8 cellular contexts compared by ENCODE assay signal in the genomic region with DNA sequence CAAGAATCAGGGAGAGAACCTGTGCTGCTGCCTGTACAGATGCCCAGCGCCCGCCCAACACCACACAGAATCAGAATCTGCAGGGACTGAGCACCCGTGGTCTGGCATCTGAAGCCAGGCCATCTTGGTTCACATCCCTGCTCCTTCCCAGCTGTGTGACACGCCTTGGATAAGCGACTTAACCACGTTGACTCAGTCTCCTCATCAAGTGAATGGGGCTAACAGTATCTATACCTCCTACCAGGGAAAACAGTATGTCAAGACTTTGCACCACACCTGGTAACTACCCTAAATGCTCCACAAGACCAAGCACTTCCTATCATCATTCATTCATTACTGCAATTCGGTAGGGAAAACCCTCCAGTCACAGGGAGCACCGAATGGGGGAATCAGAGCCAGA. TPM values are rescaled to one million over a fixed set of nuclear protein-coding genes. Genes with fewer than 3 reads are reported as not detected.
DNase-seq lines count a peak whose midpoint lies in the region; ATAC-seq, FAIRE-seq and TF ChIP-seq lines count a peak whose summit lies in the region.

No MANE protein-coding gene starts in this region.

- peaks cover 95% of the 10 kb centered on the region for H3K79me2 ChIP-seq in DND-41 (ENCODE audit: insufficient read depth, low read length)
- H3K79me2 ChIP-seq in trophoblast cell (ENCODE audit: control insufficient read depth, insufficient read depth, low read length, poor library complexity), result peaks cover 33% of the 10 kb centered on the region

- TF ChIP-seq CTCF in DND-41 (IDR thresholded peaks at IDR 0.05; ENCODE audit: borderline replicate concordance, extremely low read depth, low read length, poor library complexity, severe bottlenecking), result no peak
- TF ChIP-seq CTCF in RWPE1 (conservative IDR thresholded peaks at IDR 0.05; ENCODE audit: low read depth), result no peak
- TF ChIP-seq CTCF in esophagus squamous epithelium (IDR thresholded peaks at IDR 0.05), result no peak

- H4K20me1 ChIP-seq in DND-41 (ENCODE audit: insufficient read depth, low read length), result peaks cover 56% of the 10 kb centered on the region

- H3K27ac ChIP-seq in DND-41 (ENCODE audit: low read length) (peak overlapping the region; percentile 89), RWPE1 (peak overlapping the region; percentile 84), esophagus squamous epithelium (peak overlapping the region in 3 of 4 donors; percentile 88 to 94 (median 90)), trophoblast cell (ENCODE audit: low read depth, low read length) (no peak overlapping the region)

- no peak for FAIRE-seq in GM19239 (lab: Jason Lieb, UNC)

- no peak overlapping the region for H2BK5ac ChIP-seq in trophoblast cell (ENCODE audit: low read depth, low read length, poor library complexity)

- H3K23ac ChIP-seq in trophoblast cell (ENCODE audit: low read length), result no peak overlapping the region

- no peak overlapping the region for H2BK120ac ChIP-seq in trophoblast cell (ENCODE audit: insufficient read depth, low read length, poor library complexity)

- no peak for TF ChIP-seq POLR2A in esophagus squamous epithelium (IDR thresholded peaks at IDR 0.05)

- H3K9ac ChIP-seq in DND-41 (ENCODE audit: low read depth, low read length) (peak overlapping the region; percentile 95), trophoblast cell (ENCODE audit: low read length) (peak overlapping the region; percentile 55)

- CTCF ChIA-PET in RWPE1 (lab: Yijun Ruan, JAX), result no interaction called here

- POLR2A ChIA-PET in RWPE1 (lab: Yijun Ruan, JAX; ENCODE audit: low non-redundant PET), result no interaction called here

- H2BK12ac ChIP-seq in trophoblast cell (ENCODE audit: low read length), result no peak overlapping the region

- H4K12ac ChIP-seq in trophoblast cell (ENCODE audit: low read depth, low read length), result no peak overlapping the region

- H3K9me3 ChIP-seq in DND-41 (ENCODE audit: insufficient read depth, low read length, severe bottlenecking) (no peaks in the 10 kb centered on the region), esophagus squamous epithelium (no peaks in the 10 kb centered on the region), trophoblast cell (ENCODE audit: insufficient read depth, low read depth, low read length) (no peaks in the 10 kb centered on the region)

- ATAC-seq in DND-41 (ENCODE audit: insufficient read depth, low read depth) (no peak), GM21717 (IDR thresholded peaks at IDR 0.05; ENCODE audit: unreplicated experiment) (no peak), GM21576 (IDR thresholded peaks at IDR 0.05; ENCODE audit: unreplicated experiment) (no peak)

- H3K14ac ChIP-seq in trophoblast cell (ENCODE audit: low read length), result no peak overlapping the region

- H2AFZ ChIP-seq in DND-41 (ENCODE audit: low read depth, low read length) (no peak overlapping the region), trophoblast cell (ENCODE audit: insufficient read depth, low read length, poor library complexity) (peak overlapping the region; percentile 37)

- DNase-seq in DND-41 (no peak), RWPE1 (ENCODE audit: low spot score) (no peak), esophagus squamous epithelium (lab: John Stamatoyannopoulos, UW) (no peak), trophoblast cell (no peak), hepatic stellate cell (ENCODE audit: low spot score) (no peak), GM19239 (ENCODE audit: insufficient read length, low spot score) (no peak)

- WGBS in esophagus squamous epithelium, 2 donors, result 41 to 67% methylated on average over 6 to 8 of the region's 8 CpGs
- no CpG with 5 or more reads among the region's 8 CpGs for WGBS in trophoblast cell (ENCODE audit: extremely low coverage, insufficient coverage, insufficient read length)

- no peak overlapping the region for H4K8ac ChIP-seq in trophoblast cell (ENCODE audit: low read depth, low read length)

- no peak overlapping the region for H4K91ac ChIP-seq in trophoblast cell (ENCODE audit: low read depth, low read length)

- intact Hi-C loops in esophagus squamous epithelium (cut with DNase I), result no loop called here

- peak overlapping the region; percentile 76 to 96 for H3K4me3 ChIP-seq in DND-41 (ENCODE audit: low read depth in 1 of 2, low read length in 2 of 2)
- H3K4me3 ChIP-seq in esophagus squamous epithelium, result peak overlapping the region; percentile 84 to 99 (median 88)
- peak overlapping the region; percentile 99 for H3K4me3 ChIP-seq in trophoblast cell (ENCODE audit: low read depth, low read length)

- H3K79me1 ChIP-seq in trophoblast cell (ENCODE audit: low read length), result peaks cover 6% of the 10 kb centered on the region

- no peak overlapping the region for H3K18ac ChIP-seq in trophoblast cell (ENCODE audit: low read length)

- peak overlapping the region; percentile 96 for H3K4ac ChIP-seq in trophoblast cell (ENCODE audit: low read depth, low read length)

- peaks cover 71% of the 10 kb centered on the region for H3K4me1 ChIP-seq in DND-41 (ENCODE audit: insufficient read depth, low read length)
- peaks cover 31 to 78% (median 44%) of the 10 kb centered on the region in 3 donors for H3K4me1 ChIP-seq in esophagus squamous epithelium
- H3K4me1 ChIP-seq in trophoblast cell (ENCODE audit: control insufficient read depth in 1 of 2, insufficient read depth in 2 of 2, low read length in 2 of 2), result peaks cover 8 to 19% of the 10 kb centered on the region in 2 experiments

- H3K36me3 ChIP-seq in DND-41 (ENCODE audit: insufficient read depth, low read length) (peaks cover 40% of the 10 kb centered on the region), esophagus squamous epithelium (peaks cover 0 to 42% (median 3%) of the 10 kb centered on the region in 3 donors), trophoblast cell (ENCODE audit: control insufficient read depth in 1 of 2, insufficient read depth in 2 of 2, low read length in 2 of 2) (peaks cover 11 to 13% of the 10 kb centered on the region in 2 experiments)

- H3K4me2 ChIP-seq in DND-41 (ENCODE audit: insufficient read depth, low read length) (peak overlapping the region; percentile 94), trophoblast cell (ENCODE audit: low read length) (peak overlapping the region; percentile 96)

- H2AK5ac ChIP-seq in trophoblast cell (ENCODE audit: low read length), result no peak overlapping the region

- H3K27me3 ChIP-seq in DND-41 (ENCODE audit: insufficient read depth, low read length, poor library complexity) (no peaks in the 10 kb centered on the region), esophagus squamous epithelium (no peaks in the 10 kb centered on the region), trophoblast cell (ENCODE audit: insufficient read depth, low read length) (no peaks in the 10 kb centered on the region)

RNA-seq across cellular contexts. Expression of a gene that starts 1.2 kb away (rescaled TPM):
- 10 to 100 TPM; 38.0 to 77.8 (median 39.6) TPM for total RNA-seq in esophagus squamous epithelium
- 85.2 and 95.7 TPM in 2 replicates for polyA plus RNA-seq in trophoblast cell (2013)
